In genomic region chr16:57028086-57028485, GRCh38 we compare ENCODE assay signal across 1 cellular context.
TF ChIP-seq lines count a peak whose summit lies in the region.

No MANE protein-coding gene starts in this region.

TF ChIP-seq in GM23338, 12 proteins besides CTCF, POLR2A, EP300 and RAD21:
- TF ChIP-seq ZNF462 (CRISPR knock-in tag; IDR thresholded peaks at IDR 0.05) (no peak), POLR2AphosphoS5 (IDR thresholded peaks at IDR 0.05; ENCODE audit: low read depth) (no peak), ETS1 (IDR thresholded peaks at IDR 0.05) (no peak), EZH2 (IDR thresholded peaks at IDR 0.05; ENCODE audit: low read depth, unreplicated experiment) (no peak), CREB1 (CRISPR knock-in tag; IDR thresholded peaks at IDR 0.05; ENCODE audit: low read depth) (no peak), NANOG (IDR thresholded peaks at IDR 0.05; ENCODE audit: borderline replicate concordance) (no peak), ZNF331 (CRISPR knock-in tag; IDR thresholded peaks at IDR 0.05; ENCODE audit: low read depth) (no peak), ZNF114 (CRISPR knock-in tag; IDR thresholded peaks at IDR 0.05) (no peak), JUNB (IDR thresholded peaks at IDR 0.05; ENCODE audit: unreplicated experiment) (no peak), REST (IDR thresholded peaks at IDR 0.05; ENCODE audit: unreplicated experiment) (no peak), STAT1 (IDR thresholded peaks at IDR 0.05; ENCODE audit: unreplicated experiment) (no peak)
